In genomic region chr4:71209161-71209560, GRCh38 we compare ENCODE assay signal across 16 cellular contexts.
A peak's percentile ranks its signal among the peaks of the same experiment; 100 is the strongest.
DNase-seq lines count a peak whose midpoint lies in the region; ATAC-seq, FAIRE-seq and TF ChIP-seq lines count a peak whose summit lies in the region.
"Had no signal": no experiment of that assay in that cellular context is flagged by ENCODE, and none has a peak within 500 bp of the region (broad histone marks: within the 10 kb centered on the region; RNA-seq: fewer than 3 reads in every experiment).

No MANE protein-coding gene starts in this region.

- in situ Hi-C loops in GM23248 (cut with MboI): no loop called here

- no peaks in the 10 kb centered on the region for H3K36me3 Mint-ChIP-seq in astrocyte (ENCODE audit: low read depth, unreplicated experiment)
- H3K36me3 Mint-ChIP-seq in H9 (ENCODE audit: insufficient read depth in 1 of 3, low read depth in 3 of 3): no peaks in the 10 kb centered on the region
- H3K36me3 Mint-ChIP-seq: activated naive CD8-positive, alpha-beta T cell; CD4-positive, CD25-positive, alpha-beta regulatory T cell had no signal

- no peaks in the 10 kb centered on the region for H3K9me2 ChIP-seq in GM23248 (ENCODE audit: insufficient read depth)

- DNase-seq in GM23248 (peak; percentile 89), astrocyte (ENCODE audit: low read depth) (peak; percentile 87), glomerular visceral epithelial cell (ENCODE audit: extremely low spot score) (peak; percentile 61), sciatic nerve (ENCODE audit: low spot score) (no peak), H9 (no peak), HuH-7.5 (ENCODE audit: low spot score) (no peak)
- DNase-seq: activated CD4-positive, alpha-beta T cell treated with anti-CD3 and anti-CD28 coated beads, Interleukin-2, amount 50 U/mL, for 48 hours; activated T-cell treated with anti-CD3 and anti-CD28 coated beads, Interleukin-2, amount 50 U/mL, for 24 hours; CD4-positive, CD25-positive, alpha-beta regulatory T cell; DMS53; MV-4-11; NCI-H2081; NCI-H748 treated with DMSO at 0.1 percent for 48 hours had no signal

- no peak overlapping the region for H3K4me3 ChIP-seq in GM23248
- no peak overlapping the region for H3K4me3 ChIP-seq in astrocyte (ENCODE audit: insufficient read depth, low read depth, low read length)

- no peak overlapping the region for H3T11ph ChIP-seq in H9 (ENCODE audit: low read length)

- no peak overlapping the region for H4K5ac ChIP-seq in H9 (ENCODE audit: insufficient read length, low read depth, low read length)

- no peak overlapping the region for H3K9ac ChIP-seq in GM23248
- no peak overlapping the region for H3K9ac ChIP-seq in astrocyte (ENCODE audit: low read length)
- no peak overlapping the region for H3K9ac ChIP-seq in H9 (ENCODE audit: extremely low read depth, insufficient read length, low read length)

- H2AFZ ChIP-seq in GM23248 (no peak overlapping the region), astrocyte (ENCODE audit: low read depth, low read length) (no peak overlapping the region), H9 (ENCODE audit: low read length) (no peak overlapping the region)

- H3K9me3 Mint-ChIP-seq in astrocyte (ENCODE audit: unreplicated experiment) (no peaks in the 10 kb centered on the region), H9 (no peaks in the 10 kb centered on the region)
- H3K9me3 Mint-ChIP-seq: activated T-cell treated with anti-CD3 and anti-CD28 coated beads, Interleukin-2, amount 50 U/mL, for 24 hours had no signal

- no peak overlapping the region for H3K23ac ChIP-seq in H9 (ENCODE audit: insufficient read length, low read depth, low read length)

- TF ChIP-seq CTCF in astrocyte (IDR thresholded peaks at IDR 0.05; ENCODE audit: insufficient read depth, low read depth, low read length): no peak
- no peak for TF ChIP-seq CTCF in H9 (conservative IDR thresholded peaks at IDR 0.05)

- no peaks in the 10 kb centered on the region for H3K23me2 ChIP-seq in H9 (ENCODE audit: insufficient read length, low read depth, low read length, poor library complexity, severe bottlenecking)

- H3K4me1 Mint-ChIP-seq in astrocyte (ENCODE audit: low read depth, unreplicated experiment) (peaks cover 40% of the 10 kb centered on the region), H9 (peaks cover 7 to 8% of the 10 kb centered on the region in 2 experiments)
- H3K4me1 Mint-ChIP-seq: CD4-positive, CD25-positive, alpha-beta regulatory T cell had no signal

- H3F3A ChIP-seq in GM23248 (ENCODE audit: insufficient read depth): peaks cover 41% of the 10 kb centered on the region

- H2BK15ac ChIP-seq in H9 (ENCODE audit: low read depth, low read length): no peak overlapping the region

- no peak overlapping the region for H2AK5ac ChIP-seq in H9 (ENCODE audit: insufficient read length, low read length)

- H3K9me3 ChIP-seq in GM23248 (ENCODE audit: low read depth) (no peaks in the 10 kb centered on the region), astrocyte (ENCODE audit: insufficient read depth, low read depth, low read length) (no peaks in the 10 kb centered on the region), H9 (ENCODE audit: control insufficient read depth, low read depth, low read length) (no peaks in the 10 kb centered on the region)

- H3K4me1 ChIP-seq in GM23248 (ENCODE audit: insufficient read depth): peaks cover 63% of the 10 kb centered on the region
- peaks cover 25% of the 10 kb centered on the region for H3K4me1 ChIP-seq in astrocyte (ENCODE audit: insufficient read depth, low read length)
- peaks cover 4% of the 10 kb centered on the region; the same call in 1 of the 2 replicates for H3K4me1 ChIP-seq in H9 (ENCODE audit: insufficient read depth, low read length)

- no peaks in the 10 kb centered on the region for H3K36me3 ChIP-seq in GM23248 (ENCODE audit: low read depth)
- no peaks in the 10 kb centered on the region for H3K36me3 ChIP-seq in astrocyte (ENCODE audit: insufficient read depth, low read length)

- no peaks in the 10 kb centered on the region for H3K79me1 ChIP-seq in H9 (ENCODE audit: insufficient read depth, low read depth, low read length, poor library complexity, severe bottlenecking)

- peak; percentile 94 for FAIRE-seq in astrocyte (lab: Jason Lieb, UNC)
- FAIRE-seq: endothelial cell of umbilical vein had no signal

- no peak overlapping the region for H2BK20ac ChIP-seq in H9 (ENCODE audit: low read depth, low read length, poor library complexity, severe bottlenecking)

- H4K8ac ChIP-seq in H9 (replicated peaks; ENCODE audit: insufficient read length, low read depth, low read length): no peak overlapping the region

- H2BK12ac ChIP-seq in H9 (ENCODE audit: insufficient read length, low read depth, low read length): no peak overlapping the region

- no peak overlapping the region for H3K14ac ChIP-seq in H9 (ENCODE audit: insufficient read depth, low read length)

- H3K79me2 ChIP-seq in GM23248 (ENCODE audit: insufficient read depth): 0 out of 2 replicates have a peak, but pooled peaks cover 3% of the 10 kb centered on the region
- H3K79me2 ChIP-seq in astrocyte (ENCODE audit: insufficient read depth, low read length): peaks cover 9% of the 10 kb centered on the region
- H3K79me2 ChIP-seq in H9 (ENCODE audit: insufficient read depth, low read length): no peaks in the 10 kb centered on the region

- H3K27ac Mint-ChIP-seq in astrocyte (ENCODE audit: unreplicated experiment) (peak overlapping the region; percentile 90), H9 (no peak overlapping the region)
- H3K27ac Mint-ChIP-seq: activated naive CD8-positive, alpha-beta T cell; activated T-cell treated with anti-CD3 and anti-CD28 coated beads, Interleukin-2, amount 50 U/mL, for 24 hours; CD4-positive, CD25-positive, alpha-beta regulatory T cell had no signal

- no peak overlapping the region for H2BK5ac ChIP-seq in H9 (ENCODE audit: insufficient read length, low read length)

- intact Hi-C loops in sciatic nerve (cut with DNase I): no loop called here

- H4K20me1 ChIP-seq in GM23248 (ENCODE audit: insufficient read depth) (no peaks in the 10 kb centered on the region), astrocyte (ENCODE audit: insufficient read depth, low read length) (no peaks in the 10 kb centered on the region), H9 (ENCODE audit: control insufficient read depth, insufficient read depth, insufficient read length) (no peaks in the 10 kb centered on the region)

- no peak overlapping the region for H3K4ac ChIP-seq in H9 (ENCODE audit: low read depth, low read length)

- H4K91ac ChIP-seq in H9 (ENCODE audit: insufficient read length, low read depth, low read length): no peak overlapping the region

- no peaks in the 10 kb centered on the region for H3K27me3 ChIP-seq in GM23248 (replicated peaks; ENCODE audit: insufficient read depth)
- no peaks in the 10 kb centered on the region for H3K27me3 ChIP-seq in astrocyte (ENCODE audit: insufficient read depth, low read length)
- H3K27me3 ChIP-seq in H9 (ENCODE audit: insufficient read depth, low read length): no peaks in the 10 kb centered on the region

- H3K56ac ChIP-seq in H9 (ENCODE audit: insufficient read length, low read depth, low read length): no peak overlapping the region

- ATAC-seq in sciatic nerve (peak; percentile 67), HG02798 (IDR thresholded peaks at IDR 0.05; ENCODE audit: poor library complexity, unreplicated experiment) (no peak)

- H3K27ac ChIP-seq in GM23248 (peak overlapping the region; percentile 4; the same call in 1 of the 2 replicates), astrocyte (ENCODE audit: low read depth, low read length) (peak overlapping the region; percentile 22), H9 (ENCODE audit: insufficient read length, low read depth, low read length) (no peak overlapping the region)

- no peak overlapping the region for H3K18ac ChIP-seq in H9 (ENCODE audit: insufficient read length, low read depth, low read length)

- H3K4me3 Mint-ChIP-seq in astrocyte (ENCODE audit: unreplicated experiment) (no peak overlapping the region), H9 (no peak overlapping the region)
- H3K4me3 Mint-ChIP-seq: activated naive CD8-positive, alpha-beta T cell; activated T-cell treated with anti-CD3 and anti-CD28 coated beads, Interleukin-2, amount 50 U/mL, for 24 hours; CD4-positive, CD25-positive, alpha-beta regulatory T cell had no signal

- H2BK120ac ChIP-seq in H9 (ENCODE audit: low read depth, low read length, poor library complexity, severe bottlenecking): no peak overlapping the region

- H3K4me2 ChIP-seq in GM23248 (ENCODE audit: unreplicated experiment) (peak overlapping the region; percentile 47), astrocyte (ENCODE audit: low read length) (peak overlapping the region; percentile 29), H9 (ENCODE audit: insufficient read depth, insufficient read length, low read length) (no peak overlapping the region)

- H3K27me3 Mint-ChIP-seq in astrocyte (ENCODE audit: low read depth, unreplicated experiment): no peaks in the 10 kb centered on the region
- H3K27me3 Mint-ChIP-seq in H9 (ENCODE audit: low read depth): no peaks in the 10 kb centered on the region
- H3K27me3 Mint-ChIP-seq: activated naive CD8-positive, alpha-beta T cell had no signal

Comparison
In these comparisons a context has a peak if more than half of its experiments do, and no peak if none do; other contexts are left out.
1. DNase-seq: peak in GM23248 (single experiment), astrocyte (single experiment) and glomerular visceral epithelial cell (single experiment); none in sciatic nerve (single experiment), H9 (single experiment) and HuH-7.5 (single experiment).